9 cellular contexts compared by ENCODE assay signal in genomic region chr12:121889267-121889624, GRCh38. TPM values are rescaled to one million over a fixed set of nuclear protein-coding genes. Genes with fewer than 3 reads are reported as not detected.
DNase-seq lines count a peak whose midpoint lies in the region; ATAC-seq and TF ChIP-seq lines count a peak whose summit lies in the region.
"Had no signal": no experiment of that assay in that cellular context is flagged by ENCODE, and none has a peak within 500 bp of the region (broad histone marks: within the 10 kb centered on the region; RNA-seq: fewer than 3 reads in every experiment).

No MANE protein-coding gene starts in this region.

- DNase-seq in activated T-cell treated with anti-CD3 and anti-CD28 coated beads, Interleukin-2, amount 50 U/mL, for 72 hours, result no peak
- DNase-seq in activated T-cell treated with anti-CD3 and anti-CD28 coated beads for 4 hours (no peak), body of pancreas (no peak), memory B cell (ENCODE audit: low spot score in 2 of 2) (no peak), type B pancreatic cell (ENCODE audit: extremely low spot score, unreplicated experiment) (no peak), C1 segment of cervical spinal cord (lab: John Stamatoyannopoulos, UW) (no peak), NCI-H82 (lab: John Stamatoyannopoulos, UW) (no peak), NCI-H345 treated with DMSO at 0.1 percent for 48 hours (lab: John Stamatoyannopoulos, UW; ENCODE audit: unreplicated experiment) (no peak)

- H3K27me3 Mint-ChIP-seq in activated T-cell treated with anti-CD3 and anti-CD28 coated beads, Interleukin-2, amount 50 U/mL, for 72 hours (ENCODE audit: low read depth), result no peaks in the 10 kb centered on the region
- H3K27me3 Mint-ChIP-seq in memory B cell (no peaks in the 10 kb centered on the region), type B pancreatic cell (no peaks in the 10 kb centered on the region)

- peaks cover 42% of the 10 kb centered on the region for H3K4me1 ChIP-seq in body of pancreas

- no peaks in the 10 kb centered on the region for H3K36me3 ChIP-seq in body of pancreas (replicated peaks in 1 of 2; ENCODE audit: insufficient read depth in 1 of 2, low read depth in 2 of 2)

- H3K4me3 Mint-ChIP-seq in activated T-cell treated with anti-CD3 and anti-CD28 coated beads, Interleukin-2, amount 50 U/mL, for 72 hours, result peak overlapping the region; percentile 94 to 97
- H3K4me3 Mint-ChIP-seq in memory B cell, result peak overlapping the region; percentile 97
- peak overlapping the region; percentile 100 for H3K4me3 Mint-ChIP-seq in type B pancreatic cell

- H3K27me3 ChIP-seq in body of pancreas, result no peaks in the 10 kb centered on the region

- no peak for ATAC-seq in activated T-cell treated with anti-CD3 and anti-CD28 coated beads, Interleukin-2, amount 50 U/mL, for 72 hours (replicated peaks in 1 of 2)
- ATAC-seq in body of pancreas (no peak), memory B cell (ENCODE audit: low read depth) (no peak)

- peak overlapping the region; percentile 51 to 78 for H3K4me3 ChIP-seq in body of pancreas

- no peaks in the 10 kb centered on the region for H3K9me3 ChIP-seq in body of pancreas

- TF ChIP-seq CTCF in body of pancreas (IDR thresholded peaks at IDR 0.05), result no peak
- no peak for TF ChIP-seq CTCF in type B pancreatic cell (conservative IDR thresholded peaks at IDR 0.05)

- intact Hi-C loops in body of pancreas (cut with DNase I), result loop anchor here (10.0 kb wide), 2 partner anchors 94 to 194 kb away; partner anchors contain the start of gene RHOF

- no peak for TF ChIP-seq POLR2A in body of pancreas (IDR thresholded peaks at IDR 0.05)

- peak overlapping the region; percentile 90 to 98 (median 94) for H3K27ac ChIP-seq in body of pancreas

- 1 to 4% methylated on average over 7 of the region's 7 CpGs for WGBS in body of pancreas, 2 donors

- H3K4me1 Mint-ChIP-seq in activated T-cell treated with anti-CD3 and anti-CD28 coated beads, Interleukin-2, amount 50 U/mL, for 72 hours (ENCODE audit: low read depth), result peaks cover 35% of the 10 kb centered on the region
- H3K4me1 Mint-ChIP-seq in memory B cell, result peaks cover 13% of the 10 kb centered on the region
- peaks cover 31% of the 10 kb centered on the region for H3K4me1 Mint-ChIP-seq in type B pancreatic cell (ENCODE audit: unreplicated experiment)

- H3K36me3 Mint-ChIP-seq in activated T-cell treated with anti-CD3 and anti-CD28 coated beads, Interleukin-2, amount 50 U/mL, for 72 hours (ENCODE audit: insufficient read depth in 2 of 2), result peaks cover 0 to 2% of the 10 kb centered on the region in 2 donors
- peaks cover 2% of the 10 kb centered on the region for H3K36me3 Mint-ChIP-seq in memory B cell
- peaks cover 7% of the 10 kb centered on the region for H3K36me3 Mint-ChIP-seq in type B pancreatic cell

- peak overlapping the region; percentile 93 for H3K27ac Mint-ChIP-seq in activated T-cell treated with anti-CD3 and anti-CD28 coated beads, Interleukin-2, amount 50 U/mL, for 72 hours
- H3K27ac Mint-ChIP-seq in memory B cell (peak overlapping the region; percentile 91), type B pancreatic cell (peak overlapping the region; percentile 95)

- H3K9me3 Mint-ChIP-seq in activated T-cell treated with anti-CD3 and anti-CD28 coated beads, Interleukin-2, amount 50 U/mL, for 72 hours, result no peaks in the 10 kb centered on the region
- no peaks in the 10 kb centered on the region for H3K9me3 Mint-ChIP-seq in memory B cell
- H3K9me3 Mint-ChIP-seq in type B pancreatic cell, result no peaks in the 10 kb centered on the region

RNA-seq across cellular contexts. Expression of gene PSMD9, which starts 0.7 kb away (rescaled TPM):
- 10 to 100 TPM; 56.9 to 85.7 TPM for total RNA-seq in activated T-cell treated with anti-CD3 and anti-CD28 coated beads, Interleukin-2, amount 50 U/mL, for 72 hours
- total RNA-seq in body of pancreas (10 to 100 TPM; 23.1 to 42.3 TPM), type B pancreatic cell (ENCODE audit: low replicate concordance) (41.8 and 43.0 TPM in 2 replicates)

RNA-seq across cellular contexts. Expression of gene CFAP251, which starts 29.1 kb away (rescaled TPM):
- 1 to 10 TPM in 1 of 2 donors, under 1 TPM in 1; 0.70 to 1.6 TPM for total RNA-seq in activated T-cell treated with anti-CD3 and anti-CD28 coated beads, Interleukin-2, amount 50 U/mL, for 72 hours
- total RNA-seq in body of pancreas, result 1 to 10 TPM; 3.6 to 7.0 TPM
- total RNA-seq in type B pancreatic cell (ENCODE audit: low replicate concordance), result 2.6 and 3.3 TPM in 2 replicates

RNA-seq across cellular contexts. Expression of gene HPD, which starts 30.6 kb away (rescaled TPM):
- total RNA-seq in activated T-cell treated with anti-CD3 and anti-CD28 coated beads, Interleukin-2, amount 50 U/mL, for 72 hours, result not detected
- total RNA-seq in body of pancreas (1 to 10 TPM; 3.0 to 5.7 TPM), type B pancreatic cell (ENCODE audit: low replicate concordance) (0.92 TPM in 1 of 2 replicates, not detected in the other)
- total RNA-seq: dermis microvascular lymphatic vessel endothelial cell had no signal
